Comparison of ENCODE assay signal across 10 cellular contexts in the genomic region with DNA sequence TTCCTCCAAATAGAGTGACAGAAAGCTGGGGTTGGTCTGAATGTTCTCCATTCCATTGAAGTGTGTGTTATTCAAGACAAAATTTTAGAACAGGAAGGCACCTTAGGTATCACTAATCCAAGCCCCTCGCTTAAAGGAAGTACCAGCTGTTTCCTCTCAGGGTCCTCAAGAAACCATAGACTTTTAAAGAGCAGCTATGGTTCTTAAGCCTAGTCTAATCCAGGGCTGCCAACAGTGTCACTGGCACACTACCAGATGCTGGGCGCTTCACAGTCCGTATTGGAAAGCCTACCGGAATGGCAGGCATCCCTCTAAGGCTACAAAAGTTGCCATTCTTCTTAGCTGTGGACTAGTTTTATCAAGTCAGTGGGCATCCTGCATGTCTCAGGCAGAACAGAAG. TPM values are rescaled to one million over a fixed set of nuclear protein-coding genes. Genes with fewer than 3 reads are reported as not detected.
DNase-seq lines count a peak whose midpoint lies in the region; ATAC-seq and TF ChIP-seq lines count a peak whose summit lies in the region.
"Had no signal": no experiment of that assay in that cellular context is flagged by ENCODE, and none has a peak within 500 bp of the region (broad histone marks: within the 10 kb centered on the region; RNA-seq: fewer than 3 reads in every experiment).

No MANE protein-coding gene starts in this region.

- H3K27me3 ChIP-seq in skeletal muscle satellite cell (ENCODE audit: control insufficient read depth, insufficient read depth, low read length) (no peaks in the 10 kb centered on the region), upper lobe of right lung (no peaks in the 10 kb centered on the region)

- no peak overlapping the region; the same call in 1 of the 2 replicates for H3K4me3 ChIP-seq in Jurkat, Clone E6-1 (ENCODE audit: low read length)
- H3K4me3 ChIP-seq in skeletal muscle satellite cell (ENCODE audit: low read length) (no peak overlapping the region), upper lobe of right lung (no peak overlapping the region)

- no peak overlapping the region for H3K9ac ChIP-seq in skeletal muscle satellite cell (ENCODE audit: low read depth, low read length)

- peaks cover 8% of the 10 kb centered on the region for H3K9me3 Mint-ChIP-seq in activated T-cell treated with anti-CD3 and anti-CD28 coated beads, Interleukin-2, amount 50 U/mL, for 4 hours
- H3K9me3 Mint-ChIP-seq in activated T-helper 1 cell treated with anti-CD3 and anti-CD28 coated beads, Interleukin-12 subunit alpha, Interleukin-12 subunit beta, Interleukin-2, Interleukin-4 antibody, amounts not matched to agents 30 ng/mL and 10 ng/mL and 1 ng/mL, durations not matched to agents 14 hours and 24 hours and 36 hours, result peaks cover 12% of the 10 kb centered on the region

- ATAC-seq in activated T-cell treated with anti-CD3 and anti-CD28 coated beads, Interleukin-2, amount 50 U/mL, for 4 hours, result no peak
- no peak for ATAC-seq in omental fat pad (ENCODE audit: low FRiP score)
- no peak for ATAC-seq in upper lobe of right lung

- H3K36me3 Mint-ChIP-seq in activated T-cell treated with anti-CD3 and anti-CD28 coated beads, Interleukin-2, amount 50 U/mL, for 4 hours (ENCODE audit: insufficient read depth), result peaks cover 9% of the 10 kb centered on the region
- peaks cover 19% of the 10 kb centered on the region for H3K36me3 Mint-ChIP-seq in activated T-helper 1 cell treated with anti-CD3 and anti-CD28 coated beads, Interleukin-12 subunit alpha, Interleukin-12 subunit beta, Interleukin-2, Interleukin-4 antibody, amounts not matched to agents 30 ng/mL and 10 ng/mL and 1 ng/mL, durations not matched to agents 14 hours and 24 hours and 36 hours (ENCODE audit: low read depth)

- H3K4me2 ChIP-seq in skeletal muscle satellite cell (ENCODE audit: low read length), result peak overlapping the region; percentile 14

- H3K36me3 ChIP-seq in skeletal muscle satellite cell (ENCODE audit: insufficient read depth, low read length) (peaks cover 3% of the 10 kb centered on the region), upper lobe of right lung (no peaks in the 10 kb centered on the region)

- H3K4me1 ChIP-seq in skeletal muscle satellite cell (ENCODE audit: control insufficient read depth, insufficient read depth, low read length) (peaks cover 10% of the 10 kb centered on the region), upper lobe of right lung (peaks cover 29% of the 10 kb centered on the region)

- peak overlapping the region; percentile 16 for H3K27ac Mint-ChIP-seq in activated T-helper 1 cell treated with anti-CD3 and anti-CD28 coated beads, Interleukin-12 subunit alpha, Interleukin-12 subunit beta, Interleukin-2, Interleukin-4 antibody, amounts not matched to agents 30 ng/mL and 10 ng/mL and 1 ng/mL, durations not matched to agents 14 hours and 24 hours and 36 hours

- no peaks in the 10 kb centered on the region for H3K9me3 ChIP-seq in skeletal muscle satellite cell (replicated peaks; ENCODE audit: low read length)
- no peaks in the 10 kb centered on the region for H3K9me3 ChIP-seq in upper lobe of right lung

- no peak for TF ChIP-seq CTCF in omental fat pad (IDR thresholded peaks at IDR 0.05)
- TF ChIP-seq CTCF in upper lobe of right lung (IDR thresholded peaks at IDR 0.05), result no peak

- no peak for DNase-seq in activated T-cell treated with anti-CD3 and anti-CD28 coated beads, Interleukin-2, amount 50 U/mL, for 4 hours
- DNase-seq in activated T-cell treated with anti-CD3 and anti-CD28 coated beads for 4 hours, result no peak
- peak; percentile 58 for DNase-seq in Jurkat, Clone E6-1 (ENCODE audit: low read depth, low spot score)
- no peak for DNase-seq in activated T-helper 1 cell treated with anti-CD3 and anti-CD28 coated beads, Interleukin-12 subunit alpha, Interleukin-12 subunit beta, Interleukin-2, Interleukin-4 antibody, amounts not matched to agents 30 ng/mL and 10 ng/mL and 1 ng/mL, durations not matched to agents 14 hours and 24 hours and 36 hours (ENCODE audit: low spot score)
- DNase-seq in omental fat pad (ENCODE audit: low spot score), result no peak
- no peak for DNase-seq in head of caudate nucleus
- no peak for DNase-seq in upper lobe of right lung
- DNase-seq: NCI-H1436; NK-92 treated with Interleukin-12 subunit alpha and Interleukin-12 subunit beta, amount 100 ng/mL, for 24 hours had no signal

- H3K4me3 Mint-ChIP-seq in activated T-cell treated with anti-CD3 and anti-CD28 coated beads, Interleukin-2, amount 50 U/mL, for 4 hours, result peak overlapping the region; percentile 95
- peak overlapping the region; percentile 95 for H3K4me3 Mint-ChIP-seq in activated T-helper 1 cell treated with anti-CD3 and anti-CD28 coated beads, Interleukin-12 subunit alpha, Interleukin-12 subunit beta, Interleukin-2, Interleukin-4 antibody, amounts not matched to agents 30 ng/mL and 10 ng/mL and 1 ng/mL, durations not matched to agents 14 hours and 24 hours and 36 hours

- intact Hi-C loops in activated T-helper 1 cell treated with anti-CD3 and anti-CD28 coated beads, Interleukin-12 subunit alpha, Interleukin-12 subunit beta, Interleukin-2, Interleukin-4 antibody, amounts not matched to agents 30 ng/mL and 10 ng/mL and 1 ng/mL, durations not matched to agents 14 hours and 24 hours and 36 hours (cut with micrococcal nuclease), result loop anchor here (5.0 to 10.0 kb wide), 5 partner anchors 275 to 1088 kb away; partner anchors contain the start of genes ASNSD1, ORMDL1, PMS1 and STAT1
- intact Hi-C loops in head of caudate nucleus (cut with DNase I), result no loop called here
- intact Hi-C loops in upper lobe of right lung (cut with DNase I), result no loop called here

- H3K27ac ChIP-seq in upper lobe of right lung, result no peak overlapping the region

- H3K4me1 Mint-ChIP-seq in activated T-cell treated with anti-CD3 and anti-CD28 coated beads, Interleukin-2, amount 50 U/mL, for 4 hours (ENCODE audit: low read depth), result peaks cover 73% of the 10 kb centered on the region
- peaks cover 67% of the 10 kb centered on the region for H3K4me1 Mint-ChIP-seq in activated T-helper 1 cell treated with anti-CD3 and anti-CD28 coated beads, Interleukin-12 subunit alpha, Interleukin-12 subunit beta, Interleukin-2, Interleukin-4 antibody, amounts not matched to agents 30 ng/mL and 10 ng/mL and 1 ng/mL, durations not matched to agents 14 hours and 24 hours and 36 hours (ENCODE audit: low read depth)

- H3K27me3 Mint-ChIP-seq in activated T-cell treated with anti-CD3 and anti-CD28 coated beads, Interleukin-2, amount 50 U/mL, for 4 hours (ENCODE audit: low read depth), result no peaks in the 10 kb centered on the region
- no peaks in the 10 kb centered on the region for H3K27me3 Mint-ChIP-seq in activated T-helper 1 cell treated with anti-CD3 and anti-CD28 coated beads, Interleukin-12 subunit alpha, Interleukin-12 subunit beta, Interleukin-2, Interleukin-4 antibody, amounts not matched to agents 30 ng/mL and 10 ng/mL and 1 ng/mL, durations not matched to agents 14 hours and 24 hours and 36 hours (ENCODE audit: insufficient read depth)

RNA-seq across cellular contexts. Expression of gene NEMP2, which starts 1.9 kb away (rescaled TPM):
- 1 to 10 TPM; 6.8 to 8.6 (median 8.5) TPM for total RNA-seq in activated T-cell treated with anti-CD3 and anti-CD28 coated beads, Interleukin-2, amount 50 U/mL, for 4 hours
- polyA plus RNA-seq in Jurkat, Clone E6-1 (2012; ENCODE audit: insufficient read depth, insufficient read length), result 20.5 TPM
- total RNA-seq in activated T-helper 1 cell treated with anti-CD3 and anti-CD28 coated beads, Interleukin-12 subunit alpha, Interleukin-12 subunit beta, Interleukin-2, Interleukin-4 antibody, amounts not matched to agents 30 ng/mL and 10 ng/mL and 1 ng/mL, durations not matched to agents 14 hours and 24 hours and 36 hours, result 11.7 and 13.6 TPM in 2 replicates
- total RNA-seq in skeletal muscle satellite cell (2012; rRNA removed), result 1.5 and 7.6 TPM in 2 replicates
- total RNA-seq in omental fat pad, result 10 to 100 TPM in 1 of 4 donors, 1 to 10 TPM in 3; 2.6 to 10.5 (median 5.3) TPM
- total RNA-seq in upper lobe of right lung, result 8.0 TPM
